In the genomic region with DNA sequence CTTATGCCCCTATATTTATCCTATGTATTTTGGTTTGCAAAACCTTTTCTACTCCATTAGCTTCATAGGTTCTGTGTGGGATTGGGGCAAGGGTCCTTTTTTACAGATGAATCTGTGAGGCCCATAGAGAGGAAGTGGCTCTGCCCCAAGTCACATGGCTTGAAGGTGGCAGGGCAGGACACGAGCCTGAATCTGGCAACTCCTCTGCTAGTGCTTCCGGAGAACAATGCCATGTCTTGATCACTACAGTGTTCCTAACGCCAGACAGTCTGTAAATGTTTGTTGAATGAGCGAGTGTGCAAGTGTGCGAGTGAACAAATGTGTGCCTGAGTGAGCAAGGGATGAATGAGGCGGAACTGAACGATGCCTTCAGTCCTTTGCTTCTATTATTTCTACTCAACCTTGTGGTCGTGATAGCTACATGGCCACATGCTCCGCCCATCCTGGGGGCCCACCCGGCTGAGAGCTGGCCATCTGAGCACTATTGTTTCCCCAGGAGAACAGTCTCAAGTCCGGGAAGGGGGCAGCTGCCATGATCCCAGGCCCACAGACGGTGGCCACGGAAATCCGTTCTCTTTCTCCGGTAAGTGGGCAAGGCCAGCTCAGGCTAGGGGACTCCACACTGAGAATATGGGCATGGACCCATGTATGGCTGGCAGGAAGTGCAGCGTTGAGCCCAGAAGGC, we compare ENCODE assay signal across 24 cellular contexts. TPM values are rescaled to one million over a fixed set of nuclear protein-coding genes. Genes with fewer than 3 reads are reported as not detected.
DNase-seq lines count a peak whose midpoint lies in the region; ATAC-seq, FAIRE-seq and TF ChIP-seq lines count a peak whose summit lies in the region.
"Had no signal": no experiment of that assay in that cellular context is flagged by ENCODE, and none has a peak within 500 bp of the region (broad histone marks: within the 10 kb centered on the region; RNA-seq: fewer than 3 reads in every experiment).

No MANE protein-coding gene starts in this region.

- H3K4me2 ChIP-seq in GM12878 (ENCODE audit: control insufficient read depth, insufficient read depth): no peak overlapping the region
- H3K4me2 ChIP-seq: GM23338, KMS-11 had no signal

- CTCF ChIA-PET in GM12878 (lab: Yijun Ruan, JAX): interaction anchor here (0.7 to 3.5 kb wide), 5 partner anchors 10 to 228 kb away, joined by 3 to 17 read pairs (median 4); no protein-coding TSS in a partner anchor

- TF ChIP-seq EP300 in GM12878 (IDR thresholded peaks at IDR 0.05; ENCODE audit: borderline replicate concordance in 1 of 2, control insufficient read depth in 1 of 2, low read depth in 2 of 2, low read length in 2 of 2): no peak

- no peak overlapping the region for H3K4me3 Mint-ChIP-seq in stimulated activated memory B cell treated with anti-CD40 and anti-IgM and Interleukin-4, amounts not matched to agents 10 μg/mL and 1 μg/mL and 100 μg/mL, for 72 hours
- H3K4me3 Mint-ChIP-seq: GM23338, H9, IgD-negative memory B cell had no signal

- H2AFZ ChIP-seq in GM12878 (ENCODE audit: control insufficient read depth, low read depth, low read length): no peak overlapping the region
- H2AFZ ChIP-seq: GM23338 had no signal

- no peaks in the 10 kb centered on the region for H3K36me3 ChIP-seq in GM12878 (ENCODE audit: control insufficient read depth in 2 of 2, insufficient read depth in 2 of 2, low read length in 1 of 2)

- no peak overlapping the region for H3K9ac ChIP-seq in GM12878 (ENCODE audit: control insufficient read depth, insufficient read depth, low read length)
- H3K9ac ChIP-seq: KMS-11 had no signal

- H3K27me3 Mint-ChIP-seq in stimulated activated memory B cell treated with anti-CD40 and anti-IgM and Interleukin-4, amounts not matched to agents 10 μg/mL and 1 μg/mL and 100 μg/mL, for 72 hours: no peaks in the 10 kb centered on the region
- H3K27me3 Mint-ChIP-seq: IgD-negative memory B cell had no signal

- H3K4me1 ChIP-seq in GM12878 (ENCODE audit: control insufficient read depth, insufficient read depth, low read length): no peaks in the 10 kb centered on the region; the same call in 1 of the 2 replicates

- no peaks in the 10 kb centered on the region for H3K79me2 ChIP-seq in GM12878 (ENCODE audit: control insufficient read depth, insufficient read depth, low read length)

- in situ Hi-C loops in GM12878 (cut with MboI): no loop called here

- no peak overlapping the region for H3K27ac Mint-ChIP-seq in stimulated activated memory B cell treated with anti-CD40 and anti-IgM and Interleukin-4, amounts not matched to agents 10 μg/mL and 1 μg/mL and 100 μg/mL, for 72 hours
- H3K27ac Mint-ChIP-seq: GM23338, H9, IgD-negative memory B cell had no signal

- peak; percentile 42 for DNase-seq in Ammon's horn (ENCODE audit: low spot score)
- DNase-seq in GM12878 (ENCODE audit: low read depth, low spot score): no peak
- DNase-seq in substantia nigra (lab: John Stamatoyannopoulos, UW): peak in 21 of 49 donors; percentile 7 to 53 (median 24)
- DNase-seq in DMS 273 treated with DMSO at 0.1 percent for 48 hours (lab: John Stamatoyannopoulos, UW): no peak
- DNase-seq: 8988T, ACHN, DMS53, H9, NCI-H1048, NCI-H1417 treated with DMSO at 0.1 percent for 48 hours, NCI-H1694 treated with DMSO at 0.1 percent for 48 hours, NCI-H2081, NCI-H2227 treated with DMSO at 0.1 percent for 48 hours, NCI-H526 treated with DMSO at 0.1 percent for 48 hours, SIG-M5 had no signal

- no peak for TF ChIP-seq CTCF in GM12878 (IDR thresholded peaks at IDR 0.05 in 2 of 3, conservative IDR thresholded peaks at IDR 0.05 in 1 of 3; ENCODE audit: control insufficient read depth in 2 of 3, extremely low read depth in 1 of 3, insufficient read depth in 1 of 3, low read depth in 3 of 3, low read length in 3 of 3)

- H4K20me1 ChIP-seq in GM12878 (ENCODE audit: control insufficient read depth, insufficient read depth): no peaks in the 10 kb centered on the region

- no peak overlapping the region for H3K4me3 ChIP-seq in GM12878
- H3K4me3 ChIP-seq: GM23338, SK-N-MC had no signal

- no peak for ATAC-seq in GM12878
- ATAC-seq in stimulated activated memory B cell treated with anti-CD40 and anti-IgM and Interleukin-4, amounts not matched to agents 10 μg/mL and 1 μg/mL and 100 μg/mL, for 72 hours: no peak
- ATAC-seq in GM18868 (IDR thresholded peaks at IDR 0.05; ENCODE audit: unreplicated experiment): no peak
- ATAC-seq: GM23338 had no signal

- no peaks in the 10 kb centered on the region; a peak in 2 of 4 replicates for H3K27me3 ChIP-seq in GM12878 (replicated peaks in 1 of 2; ENCODE audit: control insufficient read depth in 2 of 2, insufficient read depth in 2 of 2, low read length in 1 of 2)
- no peaks in the 10 kb centered on the region for H3K27me3 ChIP-seq in layer of hippocampus (ENCODE audit: control insufficient read depth, insufficient read depth, low read length)

- RAD21 ChIA-PET in GM12878 (lab: Charles Lee; ENCODE audit: unreplicated experiment): no interaction called here

- no TSS peak for BruUV-seq in GM12878 (replicated peaks; lab: Mats Ljungman, UMichigan)

- no peak for TF ChIP-seq POLR2A in GM12878 (IDR thresholded peaks at IDR 0.05; ENCODE audit: low read depth, low read length)

- TF ChIP-seq RAD21 in GM12878 (IDR thresholded peaks at IDR 0.05; ENCODE audit: insufficient read depth, low read depth, low read length): no peak

- no peaks in the 10 kb centered on the region for H3K9me3 Mint-ChIP-seq in stimulated activated memory B cell treated with anti-CD40 and anti-IgM and Interleukin-4, amounts not matched to agents 10 μg/mL and 1 μg/mL and 100 μg/mL, for 72 hours
- H3K9me3 Mint-ChIP-seq: GM23338, H9, IgD-negative memory B cell had no signal

- H3K27ac ChIP-seq in GM12878 (ENCODE audit: control insufficient read depth, insufficient read depth): no peak overlapping the region
- H3K27ac ChIP-seq in layer of hippocampus (ENCODE audit: low read depth, low read length): peak overlapping the region; percentile 81
- H3K27ac ChIP-seq in substantia nigra (ENCODE audit: low read depth, low read length, poor library complexity, severe bottlenecking): peak overlapping the region; percentile 83
- H3K27ac ChIP-seq: HL-60, KMS-11, RWPE1, SK-N-MC had no signal

- no peaks in the 10 kb centered on the region for H3K36me3 Mint-ChIP-seq in stimulated activated memory B cell treated with anti-CD40 and anti-IgM and Interleukin-4, amounts not matched to agents 10 μg/mL and 1 μg/mL and 100 μg/mL, for 72 hours
- H3K36me3 Mint-ChIP-seq: IgD-negative memory B cell had no signal

- SMC1A ChIA-PET in GM12878 (lab: Charles Lee; ENCODE audit: uncharacterized antibody, unreplicated experiment): no interaction called here

- 34% methylated on average over 16 of the region's 16 CpGs for WGBS in GM12878 (ENCODE audit: insufficient coverage, insufficient replicate concordance, low lambda C conversion rate, missing lambda C conversion rate)

- intact Hi-C loops in GM12878 (cut with micrococcal nuclease; ENCODE audit: unreplicated experiment): no loop called here

- no peak for FAIRE-seq in GM12878 (lab: Jason Lieb, UNC)

- no peaks in the 10 kb centered on the region for H3K9me3 ChIP-seq in GM12878 (replicated peaks; ENCODE audit: control insufficient read depth, insufficient read depth, low read length)

- no peaks in the 10 kb centered on the region for H3K4me1 Mint-ChIP-seq in stimulated activated memory B cell treated with anti-CD40 and anti-IgM and Interleukin-4, amounts not matched to agents 10 μg/mL and 1 μg/mL and 100 μg/mL, for 72 hours

- POLR2A ChIA-PET in GM12878 (lab: Charles Lee): no interaction called here

TF ChIP-seq in GM12878, 131 proteins besides CTCF, POLR2A, EP300 and RAD21:
- TF ChIP-seq LARP7 (IDR thresholded peaks at IDR 0.05): no peak
- TF ChIP-seq, protein P1, sequence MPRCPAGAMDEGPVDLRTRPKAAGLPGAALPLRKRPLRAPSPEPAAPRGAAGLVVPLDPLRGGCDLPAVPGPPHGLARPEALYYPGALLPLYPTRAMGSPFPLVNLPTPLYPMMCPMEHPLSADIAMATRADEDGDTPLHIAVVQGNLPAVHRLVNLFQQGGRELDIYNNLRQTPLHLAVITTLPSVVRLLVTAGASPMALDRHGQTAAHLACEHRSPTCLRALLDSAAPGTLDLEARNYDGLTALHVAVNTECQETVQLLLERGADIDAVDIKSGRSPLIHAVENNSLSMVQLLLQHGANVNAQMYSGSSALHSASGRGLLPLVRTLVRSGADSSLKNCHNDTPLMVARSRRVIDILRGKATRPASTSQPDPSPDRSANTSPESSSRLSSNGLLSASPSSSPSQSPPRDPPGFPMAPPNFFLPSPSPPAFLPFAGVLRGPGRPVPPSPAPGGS (IDR thresholded peaks at IDR 0.05; ENCODE audit: borderline replicate concordance, insufficient read depth, low read depth, low read length, poor library complexity, severe bottlenecking): peak; percentile 21
TF ChIP-seq in GM12878: peak in this region for 1.

RNA-seq across cellular contexts. Expression of a gene that starts 17.8 kb away (rescaled TPM):
- total RNA-seq in GM12878 (2013; cell fraction: nucleolus; rRNA removed): 20.3 and 21.6 TPM in 2 replicates
- total RNA-seq in GM12878 (2014; rRNA removed): 34.8 and 36.9 TPM in 2 replicates
- 19.0 and 20.3 TPM in 2 replicates for total RNA-seq in GM12878 (2014; rRNA removed; fragmentation: Illumina TruSeq; extraction: Trizol)
- total RNA-seq in GM12878 (2021): 23.6 and 25.7 TPM in 2 replicates
- 14.1 TPM for polyA plus RNA-seq in GM12878 (2011; ENCODE audit: low read depth)
- 17.9 and 29.9 TPM in 2 replicates for polyA plus RNA-seq in GM12878 (2011; rRNA removed)
- polyA plus RNA-seq in GM12878 (2011; cell fraction: cytosol; rRNA removed): 34.6 and 40.5 TPM in 2 replicates
- polyA plus RNA-seq in GM12878 (2011; cell fraction: nucleus; rRNA removed): 26.1 and 28.0 TPM in 2 replicates
- polyA plus RNA-seq in GM12878 (2012): 16.6 and 20.3 TPM in 2 replicates
- polyA plus RNA-seq in GM12878 (2014; fragmentation: Illumina TruSeq; extraction: Trizol): 17.0 and 32.7 TPM in 2 replicates
- 1 to 10 TPM; 6.5 to 8.7 TPM for polyA plus RNA-seq in GM12878 (2014; fragmentation: Nextera tagmentation; extraction: Ambion mirVana)
- polyA plus RNA-seq in GM12878 (2014; rRNA removed): 30.8 and 31.0 TPM in 2 replicates
- 10 to 100 TPM; 34.1 to 41.7 TPM for polyA plus RNA-seq in GM12878 (2016; fragmentation: Nextera tagmentation; extraction: Ambion mirVana)
- polyA minus RNA-seq in GM12878 (2011; rRNA and poly(A)+ RNA removed): 28.7 and 52.6 TPM in 2 replicates
- polyA minus RNA-seq in GM12878 (2011; cell fraction: cytosol; rRNA and poly(A)+ RNA removed): 9.3 and 11.1 TPM in 2 replicates
- polyA minus RNA-seq in GM12878 (2011; cell fraction: nucleus; rRNA and poly(A)+ RNA removed): 13.2 and 22.1 TPM in 2 replicates
